In the genomic region with DNA sequence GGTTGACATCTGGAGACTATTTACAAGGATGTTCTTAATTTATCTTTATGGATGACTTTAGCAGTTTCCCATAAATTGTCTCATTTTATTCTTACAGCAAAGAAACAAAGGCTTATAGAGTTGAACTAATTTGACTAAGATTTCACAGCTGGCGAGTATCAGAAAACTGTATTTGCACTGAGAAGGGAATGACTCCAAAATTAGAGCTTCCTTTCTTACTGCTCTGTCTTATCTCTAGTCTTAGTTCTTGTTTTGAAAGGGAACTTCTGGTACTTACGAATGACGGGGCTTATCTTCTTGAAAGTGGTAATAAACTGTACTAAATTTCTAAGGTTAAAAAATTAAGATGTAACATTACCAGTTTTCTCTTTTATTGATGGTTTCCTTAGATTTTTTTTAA, we compare ENCODE assay signal across 9 cellular contexts. TPM values are rescaled to one million over a fixed set of nuclear protein-coding genes. Genes with fewer than 3 reads are reported as not detected.
DNase-seq lines count a peak whose midpoint lies in the region; ATAC-seq and TF ChIP-seq lines count a peak whose summit lies in the region.
"Had no signal": no experiment of that assay in that cellular context is flagged by ENCODE, and none has a peak within 500 bp of the region (broad histone marks: within the 10 kb centered on the region; RNA-seq: fewer than 3 reads in every experiment).

No MANE protein-coding gene starts in this region.

- no peaks in the 10 kb centered on the region for H3K36me3 ChIP-seq in SU-DHL-6 (ENCODE audit: low read length)

- no peaks in the 10 kb centered on the region for H3K9me3 Mint-ChIP-seq in activated CD4-positive, alpha-beta T cell treated with anti-CD3 and anti-CD28 coated beads for 36 hours (ENCODE audit: low read depth)
- no peaks in the 10 kb centered on the region for H3K9me3 Mint-ChIP-seq in stimulated activated naive B cell treated with anti-CD40 and anti-IgM and Interleukin-4, amounts not matched to agents 10 μg/mL and 1 μg/mL and 100 μg/mL, for 72 hours
- H3K9me3 Mint-ChIP-seq in activated T-helper 2 cell treated with anti-CD3 and anti-CD28 coated beads, Interferon-gamma antibody, Interleukin-2, Interleukin-4, amounts not matched to agents 10 μg/mL and 5 μg/mL and 100 μg/mL, durations not matched to agents 14 hours and 24 hours and 36 hours, result no peaks in the 10 kb centered on the region

- H3K4me1 Mint-ChIP-seq in activated CD4-positive, alpha-beta T cell treated with anti-CD3 and anti-CD28 coated beads for 36 hours, result peaks cover 69% of the 10 kb centered on the region
- peaks cover 39 to 70% of the 10 kb centered on the region in 2 donors for H3K4me1 Mint-ChIP-seq in stimulated activated naive B cell treated with anti-CD40 and anti-IgM and Interleukin-4, amounts not matched to agents 10 μg/mL and 1 μg/mL and 100 μg/mL, for 72 hours
- H3K4me1 Mint-ChIP-seq in activated T-helper 2 cell treated with anti-CD3 and anti-CD28 coated beads, Interferon-gamma antibody, Interleukin-2, Interleukin-4, amounts not matched to agents 10 μg/mL and 5 μg/mL and 100 μg/mL, durations not matched to agents 14 hours and 24 hours and 36 hours (ENCODE audit: low read depth), result peaks cover 30% of the 10 kb centered on the region

- no peak overlapping the region for H3K4me3 ChIP-seq in SU-DHL-6 (ENCODE audit: insufficient read depth, low read length, poor library complexity, severe bottlenecking)
- H3K4me3 ChIP-seq: A549 had no signal

- no peaks in the 10 kb centered on the region for H3K9me2 ChIP-seq in SU-DHL-6 (replicated peaks; ENCODE audit: insufficient read depth, low read length)

- H3K27me3 ChIP-seq in SU-DHL-6 (ENCODE audit: low read length), result no peaks in the 10 kb centered on the region

- H3K27ac Mint-ChIP-seq in activated CD4-positive, alpha-beta T cell treated with anti-CD3 and anti-CD28 coated beads for 36 hours, result peak overlapping the region; percentile 60
- H3K27ac Mint-ChIP-seq in stimulated activated naive B cell treated with anti-CD40 and anti-IgM and Interleukin-4, amounts not matched to agents 10 μg/mL and 1 μg/mL and 100 μg/mL, for 72 hours, result peak overlapping the region; percentile 80
- no peak overlapping the region for H3K27ac Mint-ChIP-seq in activated T-helper 2 cell treated with anti-CD3 and anti-CD28 coated beads, Interferon-gamma antibody, Interleukin-2, Interleukin-4, amounts not matched to agents 10 μg/mL and 5 μg/mL and 100 μg/mL, durations not matched to agents 14 hours and 24 hours and 36 hours

- no peak overlapping the region for H3K4me3 Mint-ChIP-seq in activated CD4-positive, alpha-beta T cell treated with anti-CD3 and anti-CD28 coated beads for 36 hours
- no peak overlapping the region for H3K4me3 Mint-ChIP-seq in stimulated activated naive B cell treated with anti-CD40 and anti-IgM and Interleukin-4, amounts not matched to agents 10 μg/mL and 1 μg/mL and 100 μg/mL, for 72 hours
- H3K4me3 Mint-ChIP-seq in activated T-helper 2 cell treated with anti-CD3 and anti-CD28 coated beads, Interferon-gamma antibody, Interleukin-2, Interleukin-4, amounts not matched to agents 10 μg/mL and 5 μg/mL and 100 μg/mL, durations not matched to agents 14 hours and 24 hours and 36 hours (ENCODE audit: low read depth), result no peak overlapping the region

- no peak for TF ChIP-seq CTCF in SU-DHL-6 (IDR thresholded peaks at IDR 0.05; ENCODE audit: insufficient read depth, low read length, poor library complexity, severe bottlenecking)

- peaks cover 24% of the 10 kb centered on the region for H3K36me3 Mint-ChIP-seq in activated CD4-positive, alpha-beta T cell treated with anti-CD3 and anti-CD28 coated beads for 36 hours (ENCODE audit: low read depth)
- H3K36me3 Mint-ChIP-seq in stimulated activated naive B cell treated with anti-CD40 and anti-IgM and Interleukin-4, amounts not matched to agents 10 μg/mL and 1 μg/mL and 100 μg/mL, for 72 hours, result peaks cover 26 to 50% of the 10 kb centered on the region in 2 donors
- peaks cover 30% of the 10 kb centered on the region for H3K36me3 Mint-ChIP-seq in activated T-helper 2 cell treated with anti-CD3 and anti-CD28 coated beads, Interferon-gamma antibody, Interleukin-2, Interleukin-4, amounts not matched to agents 10 μg/mL and 5 μg/mL and 100 μg/mL, durations not matched to agents 14 hours and 24 hours and 36 hours (ENCODE audit: low read depth)

- H3F3A ChIP-seq in SU-DHL-6 (ENCODE audit: insufficient read depth), result 0 out of 2 replicates have a peak, but pooled peaks cover 8% of the 10 kb centered on the region

- no peak for DNase-seq in activated CD4-positive, alpha-beta T cell treated with anti-CD3 and anti-CD28 coated beads for 36 hours
- DNase-seq in activated CD4-positive, alpha-beta T cell treated with anti-CD3 and anti-CD28 coated beads, Interleukin-2, amount 50 U/mL, for 4 hours, result no peak
- no peak for DNase-seq in stimulated activated naive B cell treated with anti-CD40 and anti-IgM and Interleukin-4, amounts not matched to agents 10 μg/mL and 1 μg/mL and 100 μg/mL, for 72 hours
- DNase-seq in NCI-H524 treated with DMSO at 0.1 percent for 48 hours (lab: John Stamatoyannopoulos, UW), result no peak
- DNase-seq in activated T-helper 2 cell treated with anti-CD3 and anti-CD28 coated beads, Interferon-gamma antibody, Interleukin-2, Interleukin-4, amounts not matched to agents 10 μg/mL and 5 μg/mL and 100 μg/mL, durations not matched to agents 14 hours and 24 hours and 36 hours (ENCODE audit: low spot score), result no peak
- DNase-seq in D341Med (ENCODE audit: low spot score), result no peak

- no peaks in the 10 kb centered on the region for H3K9me3 ChIP-seq in SU-DHL-6 (ENCODE audit: insufficient read depth, low read length)
- H3K9me3 ChIP-seq: A549 had no signal

- no peaks in the 10 kb centered on the region for H3K27me3 Mint-ChIP-seq in activated CD4-positive, alpha-beta T cell treated with anti-CD3 and anti-CD28 coated beads for 36 hours
- no peaks in the 10 kb centered on the region for H3K27me3 Mint-ChIP-seq in stimulated activated naive B cell treated with anti-CD40 and anti-IgM and Interleukin-4, amounts not matched to agents 10 μg/mL and 1 μg/mL and 100 μg/mL, for 72 hours
- H3K27me3 Mint-ChIP-seq in activated T-helper 2 cell treated with anti-CD3 and anti-CD28 coated beads, Interferon-gamma antibody, Interleukin-2, Interleukin-4, amounts not matched to agents 10 μg/mL and 5 μg/mL and 100 μg/mL, durations not matched to agents 14 hours and 24 hours and 36 hours (ENCODE audit: low read depth), result no peaks in the 10 kb centered on the region

- no peak overlapping the region for H2AFZ ChIP-seq in SU-DHL-6 (ENCODE audit: low read depth, low read length, severe bottlenecking)

- peaks cover 8% of the 10 kb centered on the region; the same call in 1 of the 2 replicates for H4K20me1 ChIP-seq in SU-DHL-6 (ENCODE audit: low read depth, low read length)

- intact Hi-C loops in activated CD4-positive, alpha-beta T cell treated with anti-CD3 and anti-CD28 coated beads for 36 hours (cut with DNase I, micrococcal nuclease), result no loop called here
- intact Hi-C loops in activated T-helper 2 cell treated with anti-CD3 and anti-CD28 coated beads, Interferon-gamma antibody, Interleukin-2, Interleukin-4, amounts not matched to agents 10 μg/mL and 5 μg/mL and 100 μg/mL, durations not matched to agents 14 hours and 24 hours and 36 hours (cut with micrococcal nuclease), result no loop called here

- H3K27ac ChIP-seq in SU-DHL-6 (ENCODE audit: low read depth, low read length), result peak overlapping the region; percentile 48; the same call in 1 of the 2 replicates
- H3K27ac ChIP-seq: A549 had no signal

- POLR2A ChIA-PET in activated CD4-positive, alpha-beta T cell treated with anti-CD3 and anti-CD28 coated beads for 36 hours (lab: Charles Lee), result no interaction called here

- peaks cover 95% of the 10 kb centered on the region for H3K79me2 ChIP-seq in SU-DHL-6 (ENCODE audit: insufficient read depth, low read length)

- H3K9ac ChIP-seq in SU-DHL-6 (ENCODE audit: low read length), result no peak overlapping the region

- ATAC-seq in activated CD4-positive, alpha-beta T cell treated with anti-CD3 and anti-CD28 coated beads for 36 hours, result peak; percentile 64
- ATAC-seq in HG02938 (IDR thresholded peaks at IDR 0.05; ENCODE audit: unreplicated experiment), result peak; percentile 78
- ATAC-seq in stimulated activated naive B cell treated with anti-CD40 and anti-IgM and Interleukin-4, amounts not matched to agents 10 μg/mL and 1 μg/mL and 100 μg/mL, for 72 hours (replicated peaks), result peak; percentile 76 to 90
- ATAC-seq: A549 had no signal

- peak overlapping the region; percentile 44 for H3K4me2 ChIP-seq in SU-DHL-6 (ENCODE audit: low read depth, low read length, poor library complexity, severe bottlenecking)
- H3K4me2 ChIP-seq: A549 had no signal

- CTCF ChIA-PET in activated CD4-positive, alpha-beta T cell treated with anti-CD3 and anti-CD28 coated beads for 36 hours (lab: Charles Lee), result interaction anchor here (0.6 to 1.0 kb wide), 2 partner anchors 11 to 50 kb away, joined by 3 read pairs; no protein-coding TSS in a partner anchor

RNA-seq across cellular contexts. Expression of a gene that starts 13.6 kb away (rescaled TPM):
- 10 to 100 TPM; 23.6 to 24.2 TPM for total RNA-seq in activated CD4-positive, alpha-beta T cell treated with anti-CD3 and anti-CD28 coated beads for 36 hours
- 18.8 and 21.6 TPM in 2 replicates for total RNA-seq in activated T-helper 2 cell treated with anti-CD3 and anti-CD28 coated beads, Interferon-gamma antibody, Interleukin-2, Interleukin-4, amounts not matched to agents 10 μg/mL and 5 μg/mL and 100 μg/mL, durations not matched to agents 14 hours and 24 hours and 36 hours

RNA-seq across cellular contexts. Expression of a gene that starts 13.8 kb away (rescaled TPM):
- 10 to 100 TPM; 14.1 to 17.3 TPM for total RNA-seq in activated CD4-positive, alpha-beta T cell treated with anti-CD3 and anti-CD28 coated beads for 36 hours
- 21.0 and 21.7 TPM in 2 replicates for total RNA-seq in activated T-helper 2 cell treated with anti-CD3 and anti-CD28 coated beads, Interferon-gamma antibody, Interleukin-2, Interleukin-4, amounts not matched to agents 10 μg/mL and 5 μg/mL and 100 μg/mL, durations not matched to agents 14 hours and 24 hours and 36 hours
